27 cellular contexts compared by ENCODE assay signal in the genomic region with DNA sequence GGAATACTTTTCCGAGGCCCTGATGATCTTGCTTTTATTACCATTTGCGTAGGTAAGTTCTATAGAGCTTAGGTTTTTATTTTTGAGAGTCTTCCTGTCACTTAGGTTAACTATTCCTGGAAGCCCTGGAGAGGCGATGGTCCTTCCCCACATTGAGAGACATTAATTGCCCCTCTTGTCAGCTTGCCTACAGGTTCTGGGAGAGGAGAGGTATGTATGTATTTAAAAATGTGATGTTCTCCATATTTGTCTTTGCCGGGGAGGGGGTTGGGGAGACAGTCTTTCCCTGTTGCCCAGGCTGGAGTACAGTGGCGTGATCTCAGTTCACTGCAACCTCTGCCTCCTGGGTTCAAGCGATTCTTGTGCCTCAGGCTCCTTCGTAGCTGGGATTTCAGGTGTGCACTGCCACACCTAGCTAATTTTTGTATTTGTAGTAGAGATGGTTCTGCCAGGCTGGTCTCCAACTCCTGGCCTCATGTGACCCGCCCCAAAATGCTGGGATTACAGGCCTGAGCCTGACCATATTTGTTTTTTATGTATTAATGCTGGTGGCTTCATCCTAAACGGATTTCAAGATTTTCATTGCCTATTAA. TPM values are rescaled to one million over a fixed set of nuclear protein-coding genes. Genes with fewer than 3 reads are reported as not detected.
DNase-seq lines count a peak whose midpoint lies in the region; ATAC-seq, FAIRE-seq and TF ChIP-seq lines count a peak whose summit lies in the region.
"Had no signal": no experiment of that assay in that cellular context is flagged by ENCODE, and none has a peak within 500 bp of the region (broad histone marks: within the 10 kb centered on the region; RNA-seq: fewer than 3 reads in every experiment).

No MANE protein-coding gene starts in this region.

- FAIRE-seq in GM12892 (lab: Jason Lieb, UNC) (no peak), GM19239 (lab: Jason Lieb, UNC) (no peak)
- FAIRE-seq: bronchial epithelial cell, D721Med, endometrium had no signal

- no peak overlapping the region for H2BK15ac ChIP-seq in mesenchymal stem cell (ENCODE audit: low read depth, poor library complexity, severe bottlenecking)

- no peak overlapping the region for H3K4me2 ChIP-seq in mesenchymal stem cell (ENCODE audit: low read length, poor library complexity, severe bottlenecking)

- DNase-seq in T-helper 1 cell (no peak), GM12892 (ENCODE audit: insufficient read length) (no peak), activated B cell treated with CpG ODN at 0.5 μM for 24 hours (no peak), mesenchymal stem cell (no peak), GM19239 (ENCODE audit: insufficient read length, low spot score) (no peak), AML-193 (lab: John Stamatoyannopoulos, UW) (no peak), A172 (ENCODE audit: low spot score) (no peak)
- DNase-seq: 8988T; activated CD4-positive, alpha-beta T cell treated with anti-CD3 and anti-CD28 coated beads for 4 hours; adrenal gland; BE2C; EL; glutamatergic neuron; left cardiac atrium; naive thymus-derived CD4-positive, alpha-beta T cell; NCI-H1105; NCI-H2081 treated with DMSO at 0.1 percent for 48 hours; NCI-H446; Peyer's patch; stimulated activated naive CD4-positive, alpha-beta T cell treated with Interleukin-2 at 50 U/mL for 16 hours had no signal

- 96% methylated on average over 9 of the region's 9 CpGs for WGBS in mesenchymal stem cell

- no peak overlapping the region for H3K27ac ChIP-seq in mesenchymal stem cell (ENCODE audit: low read length, poor library complexity, severe bottlenecking)
- H3K27ac ChIP-seq: adrenal gland, coronary artery, Peyer's patch, tibial nerve had no signal

- H4K8ac ChIP-seq in mesenchymal stem cell (ENCODE audit: low read length), result peak overlapping the region; percentile 28

- H3K79me1 ChIP-seq in mesenchymal stem cell (replicated peaks; ENCODE audit: low read length, poor library complexity, severe bottlenecking), result peaks cover 11% of the 10 kb centered on the region

- H3K9ac ChIP-seq in mesenchymal stem cell (ENCODE audit: low read length), result peak overlapping the region; percentile 9

- no peak overlapping the region for H3K4me3 Mint-ChIP-seq in T-helper 1 cell treated with Interleukin-12 subunit alpha and Interleukin-12 subunit beta and Interleukin-4 antibody, amounts not matched to agents 30 μg/mL and 1 μg/mL, for 36 hours
- no peak overlapping the region for H3K4me3 Mint-ChIP-seq in activated B cell treated with CpG ODN at 0.5 μM for 24 hours
- H3K4me3 Mint-ChIP-seq: memory B cell; naive thymus-derived CD4-positive, alpha-beta T cell had no signal

- no peak for ATAC-seq in activated B cell treated with CpG ODN at 0.5 μM for 24 hours (ENCODE audit: low read depth)
- ATAC-seq: left cardiac atrium; naive thymus-derived CD4-positive, alpha-beta T cell had no signal

- H3K36me3 ChIP-seq in mesenchymal stem cell (ENCODE audit: control insufficient read depth in 1 of 2, insufficient read depth in 2 of 2, low read depth in 1 of 2, low read length in 2 of 2), result peaks cover 54 to 72% of the 10 kb centered on the region in 2 experiments

- H3K4me1 ChIP-seq in mesenchymal stem cell (ENCODE audit: control insufficient read depth, insufficient read depth, low read depth, low read length), result peaks cover 15% of the 10 kb centered on the region

- no peak overlapping the region for H3K14ac ChIP-seq in mesenchymal stem cell (ENCODE audit: low read length in 2 of 2)

- no peak overlapping the region for H2BK12ac ChIP-seq in mesenchymal stem cell (ENCODE audit: low read length in 2 of 2)

- H3K9me3 ChIP-seq in mesenchymal stem cell (ENCODE audit: control insufficient read depth, low read length), result no peaks in the 10 kb centered on the region
- H3K9me3 ChIP-seq: adrenal gland, BE2C, Peyer's patch, tibial nerve had no signal

- no peak overlapping the region for H2BK5ac ChIP-seq in mesenchymal stem cell (ENCODE audit: low read depth, low read length, poor library complexity, severe bottlenecking)

- TF ChIP-seq CTCF in activated B cell treated with CpG ODN at 0.5 μM for 24 hours (IDR thresholded peaks at IDR 0.05), result no peak

- CTCF ChIA-PET in activated B cell treated with CpG ODN at 0.5 μM for 24 hours (lab: Charles Lee), result no interaction called here

- no peaks in the 10 kb centered on the region for H3K27me3 ChIP-seq in mesenchymal stem cell (ENCODE audit: control insufficient read depth in 1 of 2, insufficient read depth in 1 of 2, low read length in 2 of 2)
- H3K27me3 ChIP-seq: adrenal gland, BE2C, Peyer's patch, tibial nerve had no signal

- peak overlapping the region; percentile 34 for H3K27ac Mint-ChIP-seq in T-helper 1 cell treated with Interleukin-12 subunit alpha and Interleukin-12 subunit beta and Interleukin-4 antibody, amounts not matched to agents 30 μg/mL and 1 μg/mL, for 36 hours
- H3K27ac Mint-ChIP-seq in activated B cell treated with CpG ODN at 0.5 μM for 24 hours, result peak overlapping the region; percentile 61
- H3K27ac Mint-ChIP-seq: memory B cell had no signal

- no peak overlapping the region for H3K18ac ChIP-seq in mesenchymal stem cell (ENCODE audit: low read depth in 1 of 2, low read length in 2 of 2)

- no peak overlapping the region for H2AK5ac ChIP-seq in mesenchymal stem cell (ENCODE audit: low read length, severe bottlenecking)

- H3K4ac ChIP-seq in mesenchymal stem cell (ENCODE audit: low read depth in 1 of 2, low read length in 2 of 2), result no peak overlapping the region

- no peak overlapping the region for H4K91ac ChIP-seq in mesenchymal stem cell (ENCODE audit: low read length)

- H3K23ac ChIP-seq in mesenchymal stem cell (ENCODE audit: low read length in 2 of 2), result no peak overlapping the region

- intact Hi-C loops in activated B cell treated with CpG ODN at 0.5 μM for 24 hours (cut with micrococcal nuclease), result no loop called here

- H3K9me3 Mint-ChIP-seq in T-helper 1 cell treated with Interleukin-12 subunit alpha and Interleukin-12 subunit beta and Interleukin-4 antibody, amounts not matched to agents 30 μg/mL and 1 μg/mL, for 36 hours, result no peaks in the 10 kb centered on the region
- H3K9me3 Mint-ChIP-seq in activated B cell treated with CpG ODN at 0.5 μM for 24 hours, result no peaks in the 10 kb centered on the region
- H3K9me3 Mint-ChIP-seq: memory B cell had no signal

- no peaks in the 10 kb centered on the region for H3K27me3 Mint-ChIP-seq in T-helper 1 cell treated with Interleukin-12 subunit alpha and Interleukin-12 subunit beta and Interleukin-4 antibody, amounts not matched to agents 30 μg/mL and 1 μg/mL, for 36 hours (ENCODE audit: low read depth)
- H3K27me3 Mint-ChIP-seq in activated B cell treated with CpG ODN at 0.5 μM for 24 hours, result no peaks in the 10 kb centered on the region
- H3K27me3 Mint-ChIP-seq: memory B cell; naive thymus-derived CD4-positive, alpha-beta T cell had no signal

- H3K36me3 Mint-ChIP-seq in T-helper 1 cell treated with Interleukin-12 subunit alpha and Interleukin-12 subunit beta and Interleukin-4 antibody, amounts not matched to agents 30 μg/mL and 1 μg/mL, for 36 hours (ENCODE audit: low read depth), result peaks cover 50% of the 10 kb centered on the region
- peaks cover 74% of the 10 kb centered on the region for H3K36me3 Mint-ChIP-seq in activated B cell treated with CpG ODN at 0.5 μM for 24 hours (ENCODE audit: low read depth)

- no peak overlapping the region for H2AFZ ChIP-seq in mesenchymal stem cell (ENCODE audit: low read depth, low read length)

- POLR2A ChIA-PET in activated B cell treated with CpG ODN at 0.5 μM for 24 hours (lab: Charles Lee), result interaction anchor here (1.6 to 1.9 kb wide), 2 partner anchors 24 to 28 kb away, joined by 5 to 6 read pairs; no protein-coding TSS in a partner anchor

- peak; percentile 57; the same call in 1 of the 2 replicates for TF ChIP-seq POLR2A in GM12892 (IDR thresholded peaks at IDR 0.05; ENCODE audit: low read depth, low read length)

- H3K4me3 ChIP-seq in mesenchymal stem cell (ENCODE audit: insufficient read depth in 1 of 2, low read depth in 1 of 2, low read length in 2 of 2), result no peak overlapping the region
- H3K4me3 ChIP-seq: adrenal gland, coronary artery, Peyer's patch, tibial nerve had no signal

- peaks cover 24% of the 10 kb centered on the region for H3K4me1 Mint-ChIP-seq in T-helper 1 cell treated with Interleukin-12 subunit alpha and Interleukin-12 subunit beta and Interleukin-4 antibody, amounts not matched to agents 30 μg/mL and 1 μg/mL, for 36 hours (ENCODE audit: low read depth)
- peaks cover 35% of the 10 kb centered on the region for H3K4me1 Mint-ChIP-seq in activated B cell treated with CpG ODN at 0.5 μM for 24 hours

- H2BK120ac ChIP-seq in mesenchymal stem cell (ENCODE audit: low read depth, low read length), result no peak overlapping the region

RNA-seq across cellular contexts. Expression of a gene that starts 6.2 kb away (rescaled TPM):
- polyA plus RNA-seq in GM12892 (2012; ENCODE audit: missing spikeins), result 4,651 TPM
- total RNA-seq in activated B cell treated with CpG ODN at 0.5 μM for 24 hours, result 2,697 and 2,952 TPM in 2 replicates
- 1,855 TPM for polyA plus RNA-seq in mesenchymal stem cell (2013, experiment 1 of 2)
- 1,954 TPM for polyA plus RNA-seq in mesenchymal stem cell (2013, experiment 2 of 2)
- total RNA-seq in A172 (2014; rRNA removed; shearing (Covaris generic)), result 1,184 and 1,533 TPM in 2 replicates

RNA-seq across cellular contexts. Expression of a gene that starts 29.6 kb away (rescaled TPM):
- 19.1 TPM for polyA plus RNA-seq in GM12892 (2012; ENCODE audit: missing spikeins)
- 51.6 and 52.9 TPM in 2 replicates for total RNA-seq in activated B cell treated with CpG ODN at 0.5 μM for 24 hours
- polyA plus RNA-seq in mesenchymal stem cell (2013, experiment 1 of 2), result 29.8 TPM
- polyA plus RNA-seq in mesenchymal stem cell (2013, experiment 2 of 2), result 29.6 TPM
- 15.6 and 30.3 TPM in 2 replicates for total RNA-seq in A172 (2014; rRNA removed; shearing (Covaris generic))

RNA-seq across cellular contexts. Expression of a gene that starts 54.7 kb away (rescaled TPM):
- polyA plus RNA-seq in GM12892 (2012; ENCODE audit: missing spikeins), result 0.40 TPM
- total RNA-seq in activated B cell treated with CpG ODN at 0.5 μM for 24 hours, result 0.13 TPM in 1 of 2 replicates, not detected in the other
- under 0.01 TPM for polyA plus RNA-seq in mesenchymal stem cell (2013, experiment 1 of 2)
- polyA plus RNA-seq in mesenchymal stem cell (2013, experiment 2 of 2), result not detected
- not detected in 2 replicates for total RNA-seq in A172 (2014; rRNA removed; shearing (Covaris generic))
- total RNA-seq: bronchial epithelial cell, Peyer's patch had no signal
- polyA plus RNA-seq: naive thymus-derived CD4-positive, alpha-beta T cell had no signal
